13 cellular contexts compared by ENCODE assay signal in genomic region chr1:47948126-47948525, GRCh38. TPM values are rescaled to one million over a fixed set of nuclear protein-coding genes. Genes with fewer than 3 reads are reported as not detected.
DNase-seq lines count a peak whose midpoint lies in the region; ATAC-seq, FAIRE-seq and TF ChIP-seq lines count a peak whose summit lies in the region.
"Had no signal": no experiment of that assay in that cellular context is flagged by ENCODE, and none has a peak within 500 bp of the region (broad histone marks: within the 10 kb centered on the region; RNA-seq: fewer than 3 reads in every experiment).

No MANE protein-coding gene starts in this region.

- H3K36me3 Mint-ChIP-seq in activated T-helper 1 cell treated with anti-CD3 and anti-CD28 coated beads, Interleukin-12 subunit alpha, Interleukin-12 subunit beta, Interleukin-2, Interleukin-4 antibody, amounts not matched to agents 30 ng/mL and 10 ng/mL and 1 ng/mL, durations not matched to agents 14 hours and 24 hours and 36 hours (ENCODE audit: low read depth): no peaks in the 10 kb centered on the region
- H3K36me3 Mint-ChIP-seq: stimulated activated naive B cell treated with anti-CD40 and anti-IgM and Interleukin-4, amounts not matched to agents 10 μg/mL and 1 μg/mL and 100 μg/mL, for 72 hours had no signal

- no peak overlapping the region for H3K4me3 ChIP-seq in A549
- H3K4me3 ChIP-seq in Jurkat, Clone E6-1 (ENCODE audit: low read length): no peak overlapping the region
- no peak overlapping the region for H3K4me3 ChIP-seq in mammary epithelial cell (replicated peaks in 1 of 3; ENCODE audit: insufficient read depth in 1 of 3, low read depth in 2 of 3, low read length in 3 of 3)

- BruUV-seq in mammary epithelial cell (replicated peaks; lab: Mats Ljungman, UMichigan): no TSS peak

- dilution Hi-C loops in mammary epithelial cell (cut with HindIII; ENCODE audit: low sequenced_read_pairs): loop anchor here (5.0 kb wide), 1 partner anchor 186 kb away; no protein-coding TSS in a partner anchor

- TF ChIP-seq POLR2A in A549 (IDR thresholded peaks at IDR 0.05; ENCODE audit: low read length): no peak

- no peaks in the 10 kb centered on the region for H3K9me3 Mint-ChIP-seq in activated T-helper 1 cell treated with anti-CD3 and anti-CD28 coated beads, Interleukin-12 subunit alpha, Interleukin-12 subunit beta, Interleukin-2, Interleukin-4 antibody, amounts not matched to agents 30 ng/mL and 10 ng/mL and 1 ng/mL, durations not matched to agents 14 hours and 24 hours and 36 hours
- H3K9me3 Mint-ChIP-seq: activated naive CD8-positive, alpha-beta T cell treated with anti-CD3 and anti-CD28 coated beads, Interleukin-2, amount 50 U/mL, for 24 hours; stimulated activated naive B cell treated with anti-CD40 and anti-IgM and Interleukin-4, amounts not matched to agents 10 μg/mL and 1 μg/mL and 100 μg/mL, for 72 hours had no signal

- ATAC-seq in A549: peak; percentile 44 to 54; a peak in 1 of 6 replicates
- ATAC-seq in left colon: peak; percentile 93
- ATAC-seq: activated naive CD8-positive, alpha-beta T cell treated with anti-CD3 and anti-CD28 coated beads, Interleukin-2, amount 50 U/mL, for 24 hours; stimulated activated naive B cell treated with anti-CD40 and anti-IgM and Interleukin-4, amounts not matched to agents 10 μg/mL and 1 μg/mL and 100 μg/mL, for 72 hours had no signal

- no peaks in the 10 kb centered on the region for H3K79me2 ChIP-seq in mammary epithelial cell (ENCODE audit: insufficient read depth, low read length)

- no peaks in the 10 kb centered on the region for H4K20me1 ChIP-seq in mammary epithelial cell (ENCODE audit: insufficient read depth, low read length)

- H3K4me1 ChIP-seq in A549: peaks cover under 1% of the 10 kb centered on the region; the same call in 1 of the 3 replicates
- H3K4me1 ChIP-seq in mammary epithelial cell (ENCODE audit: insufficient read depth, low read length): peaks cover 12% of the 10 kb centered on the region

- H3K27ac ChIP-seq in A549: no peak overlapping the region
- no peak overlapping the region for H3K27ac ChIP-seq in mammary epithelial cell (ENCODE audit: insufficient read depth, low read depth, low read length)

- in situ Hi-C loops in mammary epithelial cell (cut with MboI; ENCODE audit: low sequenced_read_pairs in 2 of 2): loop anchor here in 1 of 2 donors (25.0 kb wide), 1 partner anchor 211 kb away; no protein-coding TSS in a partner anchor
- in situ Hi-C loops in GM13977 (cut with MboI; ENCODE audit: low pct_unique_long_range_greater_than_20kb, low sequenced_read_pairs, unreplicated experiment): no loop called here

- POLR2A ChIA-PET in A549 (lab: Yijun Ruan, JAX): no interaction called here

- CTCF ChIA-PET in A549 (lab: Yijun Ruan, JAX) (no interaction called here), mammary epithelial cell (lab: Charles Lee; ENCODE audit: low non-redundant PET) (no interaction called here)

- no peak overlapping the region for H3K4me2 ChIP-seq in A549
- H3K4me2 ChIP-seq in mammary epithelial cell (ENCODE audit: insufficient read depth, low read depth, low read length): no peak overlapping the region

- WGBS in A549 (ENCODE audit: missing lambda C conversion rate): 55% methylated on average over 5 of the region's 5 CpGs
- 94% methylated on average over 5 of the region's 5 CpGs for WGBS in mammary epithelial cell (ENCODE audit: low coverage, missing lambda C conversion rate)

- no peak overlapping the region for H3K4me3 Mint-ChIP-seq in activated T-helper 1 cell treated with anti-CD3 and anti-CD28 coated beads, Interleukin-12 subunit alpha, Interleukin-12 subunit beta, Interleukin-2, Interleukin-4 antibody, amounts not matched to agents 30 ng/mL and 10 ng/mL and 1 ng/mL, durations not matched to agents 14 hours and 24 hours and 36 hours
- H3K4me3 Mint-ChIP-seq: activated naive CD8-positive, alpha-beta T cell treated with anti-CD3 and anti-CD28 coated beads, Interleukin-2, amount 50 U/mL, for 24 hours; stimulated activated naive B cell treated with anti-CD40 and anti-IgM and Interleukin-4, amounts not matched to agents 10 μg/mL and 1 μg/mL and 100 μg/mL, for 72 hours had no signal

- no peak overlapping the region for H2AFZ ChIP-seq in mammary epithelial cell (ENCODE audit: low read depth, low read length)

- TF ChIP-seq CTCF in A549 (IDR thresholded peaks at IDR 0.05) (no peak), mammary epithelial cell (conservative IDR thresholded peaks at IDR 0.05 in 1 of 2, IDR thresholded peaks at IDR 0.05 in 1 of 2; ENCODE audit: extremely low read depth in 1 of 2, insufficient read depth in 1 of 2, low read depth in 1 of 2, low read length in 2 of 2) (peak; percentile 33 to 40), GM13977 (IDR thresholded peaks at IDR 0.05; ENCODE audit: extremely low read depth, insufficient read depth, missing control alignments) (no peak)

- no peak overlapping the region for H3K27ac Mint-ChIP-seq in activated T-helper 1 cell treated with anti-CD3 and anti-CD28 coated beads, Interleukin-12 subunit alpha, Interleukin-12 subunit beta, Interleukin-2, Interleukin-4 antibody, amounts not matched to agents 30 ng/mL and 10 ng/mL and 1 ng/mL, durations not matched to agents 14 hours and 24 hours and 36 hours
- H3K27ac Mint-ChIP-seq: activated naive CD8-positive, alpha-beta T cell treated with anti-CD3 and anti-CD28 coated beads, Interleukin-2, amount 50 U/mL, for 24 hours; stimulated activated naive B cell treated with anti-CD40 and anti-IgM and Interleukin-4, amounts not matched to agents 10 μg/mL and 1 μg/mL and 100 μg/mL, for 72 hours had no signal

- no peaks in the 10 kb centered on the region for H3K4me1 Mint-ChIP-seq in activated T-helper 1 cell treated with anti-CD3 and anti-CD28 coated beads, Interleukin-12 subunit alpha, Interleukin-12 subunit beta, Interleukin-2, Interleukin-4 antibody, amounts not matched to agents 30 ng/mL and 10 ng/mL and 1 ng/mL, durations not matched to agents 14 hours and 24 hours and 36 hours (ENCODE audit: low read depth)
- H3K4me1 Mint-ChIP-seq: activated naive CD8-positive, alpha-beta T cell treated with anti-CD3 and anti-CD28 coated beads, Interleukin-2, amount 50 U/mL, for 24 hours; stimulated activated naive B cell treated with anti-CD40 and anti-IgM and Interleukin-4, amounts not matched to agents 10 μg/mL and 1 μg/mL and 100 μg/mL, for 72 hours had no signal

- no peak for TF ChIP-seq EP300 in A549 (IDR thresholded peaks at IDR 0.05)

- no peaks in the 10 kb centered on the region for H3K36me3 ChIP-seq in mammary epithelial cell (ENCODE audit: insufficient read depth, low read length)

- no peaks in the 10 kb centered on the region for H3K27me3 Mint-ChIP-seq in activated T-helper 1 cell treated with anti-CD3 and anti-CD28 coated beads, Interleukin-12 subunit alpha, Interleukin-12 subunit beta, Interleukin-2, Interleukin-4 antibody, amounts not matched to agents 30 ng/mL and 10 ng/mL and 1 ng/mL, durations not matched to agents 14 hours and 24 hours and 36 hours (ENCODE audit: insufficient read depth)

- no peaks in the 10 kb centered on the region for H3K9me3 ChIP-seq in A549
- H3K9me3 ChIP-seq in mammary epithelial cell (replicated peaks; ENCODE audit: insufficient read depth, low read length): no peaks in the 10 kb centered on the region

- DNase-seq in A549 (ENCODE audit: low read depth in 1 of 2, low spot score in 1 of 2): peak in 1 of 2 experiments; percentile 19
- DNase-seq in Jurkat, Clone E6-1 (ENCODE audit: low read depth, low spot score): peak; percentile 2
- peak; percentile 27 for DNase-seq in mammary epithelial cell
- peak in 1 of 2 donors; percentile 49 for DNase-seq in left colon
- no peak for DNase-seq in GM13977 (ENCODE audit: low spot score)
- DNase-seq in GDM1 (lab: John Stamatoyannopoulos, UW): no peak
- no peak for DNase-seq in NCI-H2171 (lab: John Stamatoyannopoulos, UW)
- no peak for DNase-seq in activated T-helper 1 cell treated with anti-CD3 and anti-CD28 coated beads, Interleukin-12 subunit alpha, Interleukin-12 subunit beta, Interleukin-2, Interleukin-4 antibody, amounts not matched to agents 30 ng/mL and 10 ng/mL and 1 ng/mL, durations not matched to agents 14 hours and 24 hours and 36 hours (ENCODE audit: low spot score)
- DNase-seq: activated CD8-positive, alpha-beta memory T cell treated with anti-CD3 and anti-CD28 coated beads for 24 hours; activated naive CD8-positive, alpha-beta T cell treated with anti-CD3 and anti-CD28 coated beads, Interleukin-2, amount 50 U/mL, for 24 hours; effector memory CD4-positive, alpha-beta T cell; stimulated activated naive B cell treated with anti-CD40 and anti-IgM and Interleukin-4, amounts not matched to agents 10 μg/mL and 1 μg/mL and 100 μg/mL, for 72 hours had no signal

- FAIRE-seq in A549 (lab: Jason Lieb, UNC): no peak

- TF ChIP-seq RAD21 in A549 (conservative IDR thresholded peaks at IDR 0.05 in 1 of 2, IDR thresholded peaks at IDR 0.05 in 1 of 2): peak; percentile 22 to 24; a peak in 1 of 5 replicates

- no peak overlapping the region for H3K9ac ChIP-seq in mammary epithelial cell (ENCODE audit: insufficient read depth, low read length)

- intact Hi-C loops in mammary epithelial cell (cut with micrococcal nuclease): loop anchor here (1.0 to 2.0 kb wide), 3 partner anchors 49 to 255 kb away; partner anchors contain the start of gene TRABD2B
- intact Hi-C loops in left colon (cut with DNase I, micrococcal nuclease): no loop called here
- intact Hi-C loops in activated T-helper 1 cell treated with anti-CD3 and anti-CD28 coated beads, Interleukin-12 subunit alpha, Interleukin-12 subunit beta, Interleukin-2, Interleukin-4 antibody, amounts not matched to agents 30 ng/mL and 10 ng/mL and 1 ng/mL, durations not matched to agents 14 hours and 24 hours and 36 hours (cut with micrococcal nuclease): no loop called here

- H3K27me3 ChIP-seq in mammary epithelial cell (ENCODE audit: insufficient read depth, low read length): no peaks in the 10 kb centered on the region

RNA-seq across cellular contexts. Expression of gene TRABD2B, which starts 49.1 kb away (rescaled TPM):
- 0.03 and 0.04 TPM in 2 replicates for polyA plus RNA-seq in A549 (2011; rRNA removed)
- 0.03 and 0.05 TPM in 2 replicates for polyA plus RNA-seq in A549 (2012; cell fraction: cytosol; rRNA removed)
- polyA plus RNA-seq in A549 (2012; cell fraction: nucleus; rRNA removed): 0.11 and 0.12 TPM in 2 replicates
- polyA plus RNA-seq in A549 (2017; fragmentation: RNase III; extraction: RNeasy Plus Mini Kit Qiagen cat#74134 plus additional on column Dnase treatment): 0.18 to 0.29 TPM (median 0.21 TPM) in 3 replicates
- polyA minus RNA-seq in A549 (2011; rRNA and poly(A)+ RNA removed): 0.08 and 0.15 TPM in 2 replicates
- polyA plus RNA-seq in Jurkat, Clone E6-1 (2012; ENCODE audit: insufficient read depth, insufficient read length): not detected
- 1 to 10 TPM; 1.2 TPM for total RNA-seq in mammary epithelial cell
- 0.16 TPM for polyA plus RNA-seq in mammary epithelial cell
- 0.62 TPM for polyA minus RNA-seq in mammary epithelial cell
- total RNA-seq in left colon: 1 to 10 TPM in 1 of 2 donors, under 1 TPM in 1; 0.70 to 1.0 TPM
- total RNA-seq in activated T-helper 1 cell treated with anti-CD3 and anti-CD28 coated beads, Interleukin-12 subunit alpha, Interleukin-12 subunit beta, Interleukin-2, Interleukin-4 antibody, amounts not matched to agents 30 ng/mL and 10 ng/mL and 1 ng/mL, durations not matched to agents 14 hours and 24 hours and 36 hours: not detected in 2 replicates
- total RNA-seq: T-helper 1 cell treated with Interleukin-12 subunit alpha and Interleukin-12 subunit beta and Interleukin-4 antibody, amounts not matched to agents 30 ng/mL and 1 ng/mL, for 36 hours had no signal

Comparison
In these comparisons a context has a peak if more than half of its experiments do, and no peak if none do; other contexts are left out.
1. DNase-seq: peak in Jurkat, Clone E6-1 (single experiment) and mammary epithelial cell (single experiment); none in GM13977 (single experiment), GDM1 (single experiment), NCI-H2171 (single experiment) and activated T-helper 1 cell treated with anti-CD3 and anti-CD28 coated beads, Interleukin-12 subunit alpha, Interleukin-12 subunit beta, Interleukin-2, Interleukin-4 antibody, amounts not matched to agents 30 ng/mL and 10 ng/mL and 1 ng/mL, durations not matched to agents 14 hours and 24 hours and 36 hours (single experiment).
2. CTCF ChIP-seq: peak in mammary epithelial cell (2 of 2); none in A549 (single experiment) and GM13977 (single experiment).